Comparison of ENCODE assay signal across 15 cellular contexts in genomic region chr13:31409678-31410356, GRCh38.
DNase-seq lines count a peak whose midpoint lies in the region; TF ChIP-seq lines count a peak whose summit lies in the region.
"Had no signal": no experiment of that assay in that cellular context is flagged by ENCODE, and none has a peak within 500 bp of the region (broad histone marks: within the 10 kb centered on the region; RNA-seq: fewer than 3 reads in every experiment).

No MANE protein-coding gene starts in this region.

- H3K27me3 Mint-ChIP-seq in activated CD4-positive, alpha-beta T cell treated with anti-CD3 and anti-CD28 coated beads, Interleukin-2, amount 10 ng/mL, durations not matched to agents 24 days and 14 days = no peaks in the 10 kb centered on the region
- H3K27me3 Mint-ChIP-seq: activated naive CD4-positive, alpha-beta T cell treated with anti-CD3 and anti-CD28 coated beads, Interleukin-2, amount 10 ng/mL, durations not matched to agents 7 days and 5 days had no signal

- no peaks in the 10 kb centered on the region for H3K27me3 ChIP-seq in mesendoderm (ENCODE audit: insufficient read depth, low read length, poor library complexity)

- H3K27ac ChIP-seq in mesendoderm (ENCODE audit: low read depth, low read length) = no peak overlapping the region

- no peak overlapping the region for H3K23ac ChIP-seq in mesendoderm (ENCODE audit: low read length)

- H3K79me2 ChIP-seq in mesendoderm (ENCODE audit: control insufficient read depth, insufficient read depth, low read length) = no peaks in the 10 kb centered on the region

- H3K9ac ChIP-seq in mesendoderm (ENCODE audit: low read length) = no peak overlapping the region

- H3K4me2 ChIP-seq in mesendoderm (ENCODE audit: low read length) = no peak overlapping the region

- H2BK5ac ChIP-seq in mesendoderm (ENCODE audit: low read length) = no peak overlapping the region

- no peak overlapping the region for H2BK120ac ChIP-seq in mesendoderm (ENCODE audit: low read depth, low read length)

- no peak overlapping the region for H4K8ac ChIP-seq in mesendoderm (ENCODE audit: low read depth, low read length)

- in situ Hi-C loops in astrocyte of the spinal cord (cut with HindIII; ENCODE audit: low sequenced_read_pairs) = no loop called here

- H3K4me3 ChIP-seq in LNCaP clone FGC (ENCODE audit: low read depth, low read length) (no peak overlapping the region), astrocyte of the spinal cord (ENCODE audit: low read depth, low read length) (no peak overlapping the region), mesendoderm (ENCODE audit: low read length) (no peak overlapping the region)

- H3K36me3 Mint-ChIP-seq in activated CD4-positive, alpha-beta T cell treated with anti-CD3 and anti-CD28 coated beads, Interleukin-2, amount 10 ng/mL, durations not matched to agents 24 days and 14 days (ENCODE audit: low read depth) = no peaks in the 10 kb centered on the region
- H3K36me3 Mint-ChIP-seq: activated naive CD4-positive, alpha-beta T cell treated with anti-CD3 and anti-CD28 coated beads, Interleukin-2, amount 10 ng/mL, durations not matched to agents 7 days and 5 days; natural killer cell had no signal

- no peaks in the 10 kb centered on the region for H3K4me1 Mint-ChIP-seq in activated CD4-positive, alpha-beta T cell treated with anti-CD3 and anti-CD28 coated beads, Interleukin-2, amount 10 ng/mL, durations not matched to agents 24 days and 14 days
- H3K4me1 Mint-ChIP-seq: activated naive CD4-positive, alpha-beta T cell treated with anti-CD3 and anti-CD28 coated beads, Interleukin-2, amount 10 ng/mL, durations not matched to agents 7 days and 5 days; natural killer cell had no signal

- H3K4me3 Mint-ChIP-seq in activated CD4-positive, alpha-beta T cell treated with anti-CD3 and anti-CD28 coated beads, Interleukin-2, amount 10 ng/mL, durations not matched to agents 24 days and 14 days = no peak overlapping the region
- H3K4me3 Mint-ChIP-seq: activated naive CD4-positive, alpha-beta T cell treated with anti-CD3 and anti-CD28 coated beads, Interleukin-2, amount 10 ng/mL, durations not matched to agents 7 days and 5 days; natural killer cell had no signal

- WGBS in mesendoderm (ENCODE audit: extremely low coverage, insufficient coverage, low lambda C conversion rate) = no CpG with 5 or more reads among the region's 6 CpGs

- no peak overlapping the region for H2AK5ac ChIP-seq in mesendoderm (ENCODE audit: low read length)

- no peak overlapping the region for H3K27ac Mint-ChIP-seq in activated CD4-positive, alpha-beta T cell treated with anti-CD3 and anti-CD28 coated beads, Interleukin-2, amount 10 ng/mL, durations not matched to agents 24 days and 14 days
- H3K27ac Mint-ChIP-seq: activated naive CD4-positive, alpha-beta T cell treated with anti-CD3 and anti-CD28 coated beads, Interleukin-2, amount 10 ng/mL, durations not matched to agents 7 days and 5 days; natural killer cell had no signal

- H3K4me1 ChIP-seq in mesendoderm (ENCODE audit: control insufficient read depth, low read depth, low read length) = no peaks in the 10 kb centered on the region

- intact Hi-C loops in activated CD4-positive, alpha-beta T cell treated with anti-CD3 and anti-CD28 coated beads, Interleukin-2, amount 10 ng/mL, durations not matched to agents 24 days and 14 days (cut with micrococcal nuclease) = no loop called here

- TF ChIP-seq CTCF in LNCaP clone FGC (IDR thresholded peaks at IDR 0.05; ENCODE audit: control insufficient read depth, extremely low read depth, insufficient read depth) (peak; percentile 32), astrocyte of the spinal cord (IDR thresholded peaks at IDR 0.05; ENCODE audit: low read depth, low read length) (peak; percentile 30)

- no peak overlapping the region for H3K56ac ChIP-seq in mesendoderm (ENCODE audit: low read length)

- no peaks in the 10 kb centered on the region for H3K9me3 Mint-ChIP-seq in activated CD4-positive, alpha-beta T cell treated with anti-CD3 and anti-CD28 coated beads, Interleukin-2, amount 10 ng/mL, durations not matched to agents 24 days and 14 days
- H3K9me3 Mint-ChIP-seq: activated naive CD4-positive, alpha-beta T cell treated with anti-CD3 and anti-CD28 coated beads, Interleukin-2, amount 10 ng/mL, durations not matched to agents 7 days and 5 days; natural killer cell had no signal

- peak; percentile 7 for DNase-seq in EH (ENCODE audit: low read depth)
- no peak for DNase-seq in LNCaP clone FGC (ENCODE audit: low read depth)
- peak; percentile 10 for DNase-seq in astrocyte of the spinal cord (ENCODE audit: low read depth, low spot score)
- peak; percentile 9 for DNase-seq in mesendoderm
- no peak for DNase-seq in activated CD4-positive, alpha-beta T cell treated with anti-CD3 and anti-CD28 coated beads, Interleukin-2, amount 50 U/mL, for 48 hours
- DNase-seq in putamen (ENCODE audit: low spot score) = no peak
- DNase-seq in activated CD4-positive, alpha-beta T cell treated with anti-CD3 and anti-CD28 coated beads, Interleukin-2, amount 10 ng/mL, durations not matched to agents 24 days and 14 days = no peak
- no peak for DNase-seq in iPS-NIHi11 (ENCODE audit: low spot score)
- DNase-seq: activated CD4-positive, alpha-beta T cell treated with anti-CD3 and anti-CD28 coated beads, Interleukin-2, amount 50 U/mL, for 1 hour; activated naive CD4-positive, alpha-beta T cell treated with anti-CD3 and anti-CD28 coated beads, Interleukin-2, amount 10 ng/mL, durations not matched to agents 7 days and 5 days; effector CD8-positive, alpha-beta T cell; natural killer cell; NCI-H2081 treated with DMSO at 0.1 percent for 48 hours; SHP77; stimulated activated CD8-positive, alpha-beta memory T cell treated with anti-CD3 and anti-CD28 coated beads, Interleukin-4, amount 100 ng/mL, for 48 hours had no signal

- no peak overlapping the region for H3K18ac ChIP-seq in mesendoderm (ENCODE audit: low read length)

- H3K4ac ChIP-seq in mesendoderm (ENCODE audit: low read depth, low read length) = no peak overlapping the region

- H2BK15ac ChIP-seq in mesendoderm (replicated peaks; ENCODE audit: low read depth) = no peak overlapping the region

- H3K79me1 ChIP-seq in mesendoderm (ENCODE audit: low read length) = no peaks in the 10 kb centered on the region

- no peak overlapping the region for H4K5ac ChIP-seq in mesendoderm (ENCODE audit: low read length)

- H3K36me3 ChIP-seq in mesendoderm (ENCODE audit: control insufficient read depth, insufficient read depth, low read length) = no peaks in the 10 kb centered on the region

Comparison
In these comparisons a context has a peak if more than half of its experiments do, and no peak if none do; other contexts are left out.
1. DNase-seq: peak in EH (single experiment), astrocyte of the spinal cord (single experiment) and mesendoderm (single experiment); none in LNCaP clone FGC (single experiment), activated CD4-positive, alpha-beta T cell treated with anti-CD3 and anti-CD28 coated beads, Interleukin-2, amount 50 U/mL, for 48 hours (0 of 2), putamen (single experiment), activated CD4-positive, alpha-beta T cell treated with anti-CD3 and anti-CD28 coated beads, Interleukin-2, amount 10 ng/mL, durations not matched to agents 24 days and 14 days (single experiment) and iPS-NIHi11 (single experiment).